ENCODE assay signal across 23 cellular contexts in the genomic region with DNA sequence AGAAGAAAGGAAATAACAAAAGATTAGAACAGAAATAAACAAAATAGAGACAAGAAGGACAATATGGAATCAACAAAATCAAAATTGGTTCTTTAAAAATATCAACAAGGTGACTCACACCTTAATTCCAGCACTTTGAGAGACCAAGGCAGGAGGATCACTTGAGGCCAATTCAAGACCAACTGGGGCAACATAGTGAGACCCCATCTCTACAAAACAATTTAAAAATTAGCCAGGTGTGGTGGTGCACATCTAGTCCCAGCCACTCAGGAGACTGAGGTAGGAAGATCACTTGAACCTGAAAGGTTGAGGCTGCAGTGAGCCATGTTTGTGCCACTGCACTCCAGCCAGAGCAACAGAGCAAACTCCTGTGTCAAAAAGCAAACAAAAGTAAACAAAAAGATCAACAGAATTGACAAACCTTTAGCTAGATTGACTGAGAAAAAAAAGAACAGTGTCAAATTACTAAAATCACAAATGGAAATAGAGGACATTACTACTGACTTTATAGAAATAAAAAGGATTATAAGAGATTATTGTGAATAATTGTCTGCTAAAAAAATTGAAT.
"Had no signal": no experiment of that assay in that cellular context is flagged by ENCODE, and none has a peak within 500 bp of the region (broad histone marks: within the 10 kb centered on the region; RNA-seq: fewer than 3 reads in every experiment).

No MANE protein-coding gene starts in this region.

- H3K36me3 ChIP-seq: esophagus muscularis mucosa, left ventricle myocardium inferior, right atrium auricular region had no signal

- H3K9me3 Mint-ChIP-seq: T-helper 1 cell treated with Interleukin-12 subunit alpha and Interleukin-12 subunit beta and Interleukin-4 antibody, amounts not matched to agents 30 μg/mL and 1 μg/mL, for 36 hours had no signal

- H3K27ac ChIP-seq: esophagus muscularis mucosa, foreskin keratinocyte, left ventricle myocardium inferior, parathyroid adenoma, right atrium auricular region, testis, transverse colon had no signal

- H3K4me1 ChIP-seq: foreskin keratinocyte, parathyroid adenoma, testis had no signal

- H2AFZ ChIP-seq: parathyroid adenoma had no signal

- DNase-seq: activated CD4-positive, alpha-beta T cell treated with anti-CD3 and anti-CD28 coated beads for 1 hour; activated CD4-positive, alpha-beta T cell treated with anti-CD3 and anti-CD28 coated beads, Interleukin-2, amount 10 ng/mL, durations not matched to agents 7 days and 5 days; activated CD8-positive, alpha-beta T cell treated with anti-CD3 and anti-CD28 coated beads for 36 hours; activated naive CD4-positive, alpha-beta T cell; activated T-cell treated with anti-CD3 and anti-CD28 coated beads, Interleukin-2, amount 50 U/mL, for 48 hours; anterior cingulate cortex; dermis blood vessel endothelial cell; effector CD4-positive, alpha-beta T cell; foreskin keratinocyte; left ventricle myocardium inferior; naive B cell; nucleus accumbens; stimulated activated CD4-positive, alpha-beta T cell treated with anti-CD3 and anti-CD28 coated beads, Interleukin-2, amount 100 ng/mL, for 48 hours; stimulated activated naive CD8-positive, alpha-beta T cell treated with anti-CD3 and anti-CD28 coated beads, Interleukin-15, Interleukin-2, amounts not matched to agents 100 U/mL and 50 U/mL, for 24 hours; T1000; testis; transverse colon had no signal

- ATAC-seq: activated CD8-positive, alpha-beta T cell treated with anti-CD3 and anti-CD28 coated beads for 36 hours; foreskin keratinocyte; stimulated activated naive CD8-positive, alpha-beta T cell treated with anti-CD3 and anti-CD28 coated beads, Interleukin-15, Interleukin-2, amounts not matched to agents 100 U/mL and 50 U/mL, for 24 hours had no signal

- H3K9me3 ChIP-seq: esophagus muscularis mucosa, left ventricle myocardium inferior, right atrium auricular region, testis, transverse colon had no signal

- H3K4me3 ChIP-seq: esophagus muscularis mucosa, left ventricle myocardium inferior, right atrium auricular region, testis, transverse colon had no signal

- H3K4me1 Mint-ChIP-seq: activated CD4-positive, alpha-beta T cell treated with anti-CD3 and anti-CD28 coated beads, Interleukin-2, amount 10 ng/mL, durations not matched to agents 7 days and 5 days; central memory CD8-positive, alpha-beta T cell had no signal

- H3K27me3 Mint-ChIP-seq: activated CD4-positive, alpha-beta T cell treated with anti-CD3 and anti-CD28 coated beads, Interleukin-2, amount 10 ng/mL, durations not matched to agents 7 days and 5 days; activated CD8-positive, alpha-beta T cell treated with anti-CD3 and anti-CD28 coated beads for 36 hours; activated naive CD8-positive, alpha-beta T cell; central memory CD8-positive, alpha-beta T cell; naive B cell had no signal

- H3K27me3 ChIP-seq: esophagus muscularis mucosa, foreskin keratinocyte, right atrium auricular region, testis, transverse colon had no signal

- H3K4me3 Mint-ChIP-seq: activated CD4-positive, alpha-beta T cell treated with anti-CD3 and anti-CD28 coated beads, Interleukin-2, amount 10 ng/mL, durations not matched to agents 7 days and 5 days; activated CD8-positive, alpha-beta T cell treated with anti-CD3 and anti-CD28 coated beads for 36 hours; activated naive CD8-positive, alpha-beta T cell; central memory CD8-positive, alpha-beta T cell; naive B cell; T-helper 1 cell treated with Interleukin-12 subunit alpha and Interleukin-12 subunit beta and Interleukin-4 antibody, amounts not matched to agents 30 μg/mL and 1 μg/mL, for 36 hours had no signal

- H3K9ac ChIP-seq: parathyroid adenoma had no signal

- H3K27ac Mint-ChIP-seq: activated CD4-positive, alpha-beta T cell treated with anti-CD3 and anti-CD28 coated beads, Interleukin-2, amount 10 ng/mL, durations not matched to agents 7 days and 5 days; activated CD8-positive, alpha-beta T cell treated with anti-CD3 and anti-CD28 coated beads for 36 hours; activated naive CD8-positive, alpha-beta T cell; T-helper 1 cell treated with Interleukin-12 subunit alpha and Interleukin-12 subunit beta and Interleukin-4 antibody, amounts not matched to agents 30 μg/mL and 1 μg/mL, for 36 hours had no signal
